ENCODE assay signal across 1 cellular context in genomic region chr17:82320956-82321927, GRCh38.
A peak's percentile ranks its signal among the peaks of the same experiment; 100 is the strongest.
TF ChIP-seq lines count a peak whose summit lies in the region.

No MANE protein-coding gene starts in this region.

TF ChIP-seq in HepG2, 621 proteins besides CTCF, POLR2A, EP300 and RAD21 (continued from another document and continues in another):
- TF ChIP-seq, protein P1, sequence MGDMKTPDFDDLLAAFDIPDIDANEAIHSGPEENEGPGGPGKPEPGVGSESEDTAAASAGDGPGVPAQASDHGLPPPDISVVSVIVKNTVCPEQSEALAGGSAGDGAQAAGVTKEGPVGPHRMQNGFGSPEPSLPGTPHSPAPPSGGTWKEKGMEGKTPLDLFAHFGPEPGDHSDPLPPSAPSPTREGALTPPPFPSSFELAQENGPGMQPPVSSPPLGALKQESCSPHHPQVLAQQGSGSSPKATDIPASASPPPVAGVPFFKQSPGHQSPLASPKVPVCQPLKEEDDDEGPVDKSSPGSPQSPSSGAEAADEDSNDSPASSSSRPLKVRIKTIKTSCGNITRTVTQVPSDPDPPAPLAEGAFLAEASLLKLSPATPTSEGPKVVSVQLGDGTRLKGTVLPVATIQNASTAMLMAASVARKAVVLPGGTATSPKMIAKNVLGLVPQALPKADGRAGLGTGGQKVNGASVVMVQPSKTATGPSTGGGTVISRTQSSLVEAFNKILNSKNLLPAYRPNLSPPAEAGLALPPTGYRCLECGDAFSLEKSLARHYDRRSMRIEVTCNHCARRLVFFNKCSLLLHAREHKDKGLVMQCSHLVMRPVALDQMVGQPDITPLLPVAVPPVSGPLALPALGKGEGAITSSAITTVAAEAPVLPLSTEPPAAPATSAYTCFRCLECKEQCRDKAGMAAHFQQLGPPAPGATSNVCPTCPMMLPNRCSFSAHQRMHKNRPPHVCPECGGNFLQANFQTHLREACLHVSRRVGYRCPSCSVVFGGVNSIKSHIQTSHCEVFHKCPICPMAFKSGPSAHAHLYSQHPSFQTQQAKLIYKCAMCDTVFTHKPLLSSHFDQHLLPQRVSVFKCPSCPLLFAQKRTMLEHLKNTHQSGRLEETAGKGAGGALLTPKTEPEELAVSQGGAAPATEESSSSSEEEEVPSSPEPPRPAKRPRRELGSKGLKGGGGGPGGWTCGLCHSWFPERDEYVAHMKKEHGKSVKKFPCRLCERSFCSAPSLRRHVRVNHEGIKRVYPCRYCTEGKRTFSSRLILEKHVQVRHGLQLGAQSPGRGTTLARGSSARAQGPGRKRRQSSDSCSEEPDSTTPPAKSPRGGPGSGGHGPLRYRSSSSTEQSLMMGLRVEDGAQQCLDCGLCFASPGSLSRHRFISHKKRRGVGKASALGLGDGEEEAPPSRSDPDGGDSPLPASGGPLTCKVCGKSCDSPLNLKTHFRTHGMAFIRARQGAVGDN (CRISPR knock-in tag; IDR thresholded peaks at IDR 0.05) = peak; percentile 82
- TF ChIP-seq ZSCAN20 (CRISPR knock-in tag; IDR thresholded peaks at IDR 0.05; ENCODE audit: borderline replicate concordance) (no peak), ZMYM2 (CRISPR knock-in tag; IDR thresholded peaks at IDR 0.05) (peak; percentile 48), SRSF9 (IDR thresholded peaks at IDR 0.05; ENCODE audit: borderline replicate concordance, insufficient read depth, low read depth, low read length, poor library complexity, severe bottlenecking) (no peak), SNRNP70 (IDR thresholded peaks at IDR 0.05; ENCODE audit: low read depth, low read length) (no peak), GATAD2A (CRISPR knock-in tag; IDR thresholded peaks at IDR 0.05) (no peak), SMAD9 (CRISPR knock-in tag; IDR thresholded peaks at IDR 0.05) (no peak), MAFK (conservative IDR thresholded peaks at IDR 0.05 in 1 of 2, IDR thresholded peaks at IDR 0.05 in 1 of 2; ENCODE audit: low read length in 2 of 2) (no peak), RELA (CRISPR knock-in tag; IDR thresholded peaks at IDR 0.05) (peak; percentile 73; the same call in 1 of the 2 replicates), ZNF296 (CRISPR knock-in tag; conservative IDR thresholded peaks at IDR 0.05) (no peak), ZNF232 (CRISPR knock-in tag; IDR thresholded peaks at IDR 0.05; ENCODE audit: borderline replicate concordance) (no peak), ZNF720 (CRISPR knock-in tag; IDR thresholded peaks at IDR 0.05) (no peak), TFDP1 (CRISPR knock-in tag; IDR thresholded peaks at IDR 0.05; ENCODE audit: borderline replicate concordance) (no peak), NFIC (IDR thresholded peaks at IDR 0.05; ENCODE audit: low read length) (no peak), ZNF710 (CRISPR knock-in tag; IDR thresholded peaks at IDR 0.05; ENCODE audit: borderline replicate concordance) (no peak; the same call in 1 of the 2 replicates), ZNF563 (CRISPR knock-in tag; IDR thresholded peaks at IDR 0.05) (peak; percentile 51; the same call in 1 of the 2 replicates), ZNF260 (CRISPR knock-in tag; IDR thresholded peaks at IDR 0.05; ENCODE audit: borderline replicate concordance, low read depth) (no peak), ZNF382 (CRISPR knock-in tag; IDR thresholded peaks at IDR 0.05; ENCODE audit: borderline replicate concordance) (no peak), PAWR (CRISPR knock-in tag; IDR thresholded peaks at IDR 0.05; ENCODE audit: borderline replicate concordance) (no peak), SNAPC2 (CRISPR knock-in tag; IDR thresholded peaks at IDR 0.05) (no peak), HCFC1 (IDR thresholded peaks at IDR 0.05; ENCODE audit: low read depth, low read length) (no peak), TAF15 (IDR thresholded peaks at IDR 0.05; ENCODE audit: low read depth, low read length, poor library complexity, severe bottlenecking) (no peak), E2F5 (CRISPR knock-in tag; conservative IDR thresholded peaks at IDR 0.05) (no peak), ZBTB8A (CRISPR knock-in tag; IDR thresholded peaks at IDR 0.05; ENCODE audit: borderline replicate concordance, low read depth) (no peak), GZF1 (CRISPR knock-in tag; IDR thresholded peaks at IDR 0.05) (no peak), TERF1 (CRISPR knock-in tag; IDR thresholded peaks at IDR 0.05) (0 out of 2 replicates have a peak, but pooled peaks have one; percentile 50), ZNF850 (CRISPR knock-in tag; conservative IDR thresholded peaks at IDR 0.05) (no peak), RXRA (CRISPR knock-in tag; IDR thresholded peaks at IDR 0.05) (no peak; the same call in 1 of the 2 replicates), ZNF746 (CRISPR knock-in tag; IDR thresholded peaks at IDR 0.05) (peak; percentile 46), ZFYVE20 (CRISPR knock-in tag; IDR thresholded peaks at IDR 0.05; ENCODE audit: borderline replicate concordance, low read depth) (no peak), CHD2 (IDR thresholded peaks at IDR 0.05; ENCODE audit: low read depth, low read length) (no peak), ZNF790 (CRISPR knock-in tag; IDR thresholded peaks at IDR 0.05; ENCODE audit: borderline replicate concordance) (no peak), ZNF253 (CRISPR knock-in tag; IDR thresholded peaks at IDR 0.05; ENCODE audit: borderline replicate concordance) (no peak), PPARG (CRISPR knock-in tag; conservative IDR thresholded peaks at IDR 0.05) (no peak), ZNF138 (CRISPR knock-in tag; IDR thresholded peaks at IDR 0.05; ENCODE audit: low read depth) (no peak)
- TF ChIP-seq, protein P2, sequence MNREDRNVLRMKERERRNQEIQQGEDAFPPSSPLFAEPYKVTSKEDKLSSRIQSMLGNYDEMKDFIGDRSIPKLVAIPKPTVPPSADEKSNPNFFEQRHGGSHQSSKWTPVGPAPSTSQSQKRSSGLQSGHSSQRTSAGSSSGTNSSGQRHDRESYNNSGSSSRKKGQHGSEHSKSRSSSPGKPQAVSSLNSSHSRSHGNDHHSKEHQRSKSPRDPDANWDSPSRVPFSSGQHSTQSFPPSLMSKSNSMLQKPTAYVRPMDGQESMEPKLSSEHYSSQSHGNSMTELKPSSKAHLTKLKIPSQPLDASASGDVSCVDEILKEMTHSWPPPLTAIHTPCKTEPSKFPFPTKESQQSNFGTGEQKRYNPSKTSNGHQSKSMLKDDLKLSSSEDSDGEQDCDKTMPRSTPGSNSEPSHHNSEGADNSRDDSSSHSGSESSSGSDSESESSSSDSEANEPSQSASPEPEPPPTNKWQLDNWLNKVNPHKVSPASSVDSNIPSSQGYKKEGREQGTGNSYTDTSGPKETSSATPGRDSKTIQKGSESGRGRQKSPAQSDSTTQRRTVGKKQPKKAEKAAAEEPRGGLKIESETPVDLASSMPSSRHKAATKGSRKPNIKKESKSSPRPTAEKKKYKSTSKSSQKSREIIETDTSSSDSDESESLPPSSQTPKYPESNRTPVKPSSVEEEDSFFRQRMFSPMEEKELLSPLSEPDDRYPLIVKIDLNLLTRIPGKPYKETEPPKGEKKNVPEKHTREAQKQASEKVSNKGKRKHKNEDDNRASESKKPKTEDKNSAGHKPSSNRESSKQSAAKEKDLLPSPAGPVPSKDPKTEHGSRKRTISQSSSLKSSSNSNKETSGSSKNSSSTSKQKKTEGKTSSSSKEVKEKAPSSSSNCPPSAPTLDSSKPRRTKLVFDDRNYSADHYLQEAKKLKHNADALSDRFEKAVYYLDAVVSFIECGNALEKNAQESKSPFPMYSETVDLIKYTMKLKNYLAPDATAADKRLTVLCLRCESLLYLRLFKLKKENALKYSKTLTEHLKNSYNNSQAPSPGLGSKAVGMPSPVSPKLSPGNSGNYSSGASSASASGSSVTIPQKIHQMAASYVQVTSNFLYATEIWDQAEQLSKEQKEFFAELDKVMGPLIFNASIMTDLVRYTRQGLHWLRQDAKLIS (CRISPR knock-in tag; IDR thresholded peaks at IDR 0.05) = no peak
- TF ChIP-seq, protein P3, sequence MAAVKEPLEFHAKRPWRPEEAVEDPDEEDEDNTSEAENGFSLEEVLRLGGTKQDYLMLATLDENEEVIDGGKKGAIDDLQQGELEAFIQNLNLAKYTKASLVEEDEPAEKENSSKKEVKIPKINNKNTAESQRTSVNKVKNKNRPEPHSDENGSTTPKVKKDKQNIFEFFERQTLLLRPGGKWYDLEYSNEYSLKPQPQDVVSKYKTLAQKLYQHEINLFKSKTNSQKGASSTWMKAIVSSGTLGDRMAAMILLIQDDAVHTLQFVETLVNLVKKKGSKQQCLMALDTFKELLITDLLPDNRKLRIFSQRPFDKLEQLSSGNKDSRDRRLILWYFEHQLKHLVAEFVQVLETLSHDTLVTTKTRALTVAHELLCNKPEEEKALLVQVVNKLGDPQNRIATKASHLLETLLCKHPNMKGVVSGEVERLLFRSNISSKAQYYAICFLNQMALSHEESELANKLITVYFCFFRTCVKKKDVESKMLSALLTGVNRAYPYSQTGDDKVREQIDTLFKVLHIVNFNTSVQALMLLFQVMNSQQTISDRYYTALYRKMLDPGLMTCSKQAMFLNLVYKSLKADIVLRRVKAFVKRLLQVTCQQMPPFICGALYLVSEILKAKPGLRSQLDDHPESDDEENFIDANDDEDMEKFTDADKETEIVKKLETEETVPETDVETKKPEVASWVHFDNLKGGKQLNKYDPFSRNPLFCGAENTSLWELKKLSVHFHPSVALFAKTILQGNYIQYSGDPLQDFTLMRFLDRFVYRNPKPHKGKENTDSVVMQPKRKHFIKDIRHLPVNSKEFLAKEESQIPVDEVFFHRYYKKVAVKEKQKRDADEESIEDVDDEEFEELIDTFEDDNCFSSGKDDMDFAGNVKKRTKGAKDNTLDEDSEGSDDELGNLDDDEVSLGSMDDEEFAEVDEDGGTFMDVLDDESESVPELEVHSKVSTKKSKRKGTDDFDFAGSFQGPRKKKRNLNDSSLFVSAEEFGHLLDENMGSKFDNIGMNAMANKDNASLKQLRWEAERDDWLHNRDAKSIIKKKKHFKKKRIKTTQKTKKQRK (IDR thresholded peaks at IDR 0.05; ENCODE audit: low read length) = no peak
- TF ChIP-seq, protein P4, sequence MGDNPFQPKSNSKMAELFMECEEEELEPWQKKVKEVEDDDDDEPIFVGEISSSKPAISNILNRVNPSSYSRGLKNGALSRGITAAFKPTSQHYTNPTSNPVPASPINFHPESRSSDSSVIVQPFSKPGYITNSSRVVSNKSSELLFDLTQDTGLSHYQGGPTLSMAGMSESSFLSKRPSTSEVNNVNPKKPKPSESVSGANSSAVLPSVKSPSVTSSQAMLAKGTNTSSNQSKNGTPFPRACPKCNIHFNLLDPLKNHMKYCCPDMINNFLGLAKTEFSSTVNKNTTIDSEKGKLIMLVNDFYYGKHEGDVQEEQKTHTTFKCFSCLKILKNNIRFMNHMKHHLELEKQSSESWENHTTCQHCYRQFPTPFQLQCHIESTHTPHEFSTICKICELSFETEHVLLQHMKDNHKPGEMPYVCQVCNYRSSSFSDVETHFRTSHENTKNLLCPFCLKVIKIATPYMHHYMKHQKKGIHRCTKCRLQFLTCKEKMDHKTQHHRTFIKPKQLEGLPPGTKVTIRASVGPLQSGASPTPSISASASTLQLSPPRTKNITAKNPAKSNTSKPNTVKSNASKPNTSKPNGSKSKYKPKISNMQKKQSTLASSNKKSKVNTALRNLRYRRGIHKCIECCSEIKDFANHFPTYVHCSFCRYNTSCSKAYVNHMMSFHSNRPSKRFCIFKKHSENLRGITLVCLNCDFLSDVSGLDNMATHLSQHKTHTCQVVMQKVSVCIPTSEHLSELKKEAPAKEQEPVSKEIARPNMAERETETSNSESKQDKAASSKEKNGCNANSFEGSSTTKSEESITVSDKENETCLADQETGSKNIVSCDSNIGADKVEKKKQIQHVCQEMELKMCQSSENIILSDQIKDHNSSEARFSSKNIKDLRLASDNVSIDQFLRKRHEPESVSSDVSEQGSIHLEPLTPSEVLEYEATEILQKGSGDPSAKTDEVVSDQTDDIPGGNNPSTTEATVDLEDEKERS (CRISPR knock-in tag; IDR thresholded peaks at IDR 0.05) = no peak
- TF ChIP-seq, protein P5, sequence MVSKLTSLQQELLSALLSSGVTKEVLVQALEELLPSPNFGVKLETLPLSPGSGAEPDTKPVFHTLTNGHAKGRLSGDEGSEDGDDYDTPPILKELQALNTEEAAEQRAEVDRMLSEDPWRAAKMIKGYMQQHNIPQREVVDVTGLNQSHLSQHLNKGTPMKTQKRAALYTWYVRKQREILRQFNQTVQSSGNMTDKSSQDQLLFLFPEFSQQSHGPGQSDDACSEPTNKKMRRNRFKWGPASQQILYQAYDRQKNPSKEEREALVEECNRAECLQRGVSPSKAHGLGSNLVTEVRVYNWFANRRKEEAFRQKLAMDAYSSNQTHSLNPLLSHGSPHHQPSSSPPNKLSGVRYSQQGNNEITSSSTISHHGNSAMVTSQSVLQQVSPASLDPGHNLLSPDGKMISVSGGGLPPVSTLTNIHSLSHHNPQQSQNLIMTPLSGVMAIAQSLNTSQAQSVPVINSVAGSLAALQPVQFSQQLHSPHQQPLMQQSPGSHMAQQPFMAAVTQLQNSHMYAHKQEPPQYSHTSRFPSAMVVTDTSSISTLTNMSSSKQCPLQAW (CRISPR knock-in tag; IDR thresholded peaks at IDR 0.05) = 0 out of 2 replicates have a peak, but pooled peaks have one; percentile 21
